Comparison of ENCODE assay signal across 1 cellular context in the genomic region with DNA sequence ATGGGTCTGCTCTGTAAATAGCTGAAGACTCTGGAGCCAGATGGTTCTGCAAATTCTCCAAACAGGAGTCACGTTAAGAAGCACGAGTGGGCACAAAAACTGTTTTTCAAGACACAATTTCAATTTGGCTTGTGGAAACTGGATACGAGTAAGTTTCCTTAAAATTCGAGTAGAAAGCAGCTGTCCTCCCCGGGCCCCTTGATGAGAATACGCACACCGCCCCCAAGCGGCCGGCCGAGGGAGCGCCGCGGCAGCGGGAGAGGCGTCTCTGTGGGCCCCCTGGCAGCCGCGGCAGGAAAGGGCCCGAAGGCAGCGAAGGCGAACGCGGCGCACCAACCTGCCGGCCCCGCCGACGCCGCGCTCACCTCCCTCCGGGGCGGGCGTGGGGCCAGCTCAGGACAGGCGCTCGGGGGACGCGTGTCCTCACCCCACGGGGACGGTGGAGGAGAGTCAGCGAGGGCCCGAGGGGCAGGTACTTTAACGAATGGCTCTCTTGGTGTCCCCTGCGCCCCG.
A peak's percentile ranks its signal among the peaks of the same experiment; 100 is the strongest.
TF ChIP-seq lines count a peak whose summit lies in the region.

No MANE protein-coding gene starts in this region.

TF ChIP-seq in HepG2, 621 proteins besides CTCF, POLR2A, EP300 and RAD21 (continued from another document and continues in another):
- TF ChIP-seq, protein P1, sequence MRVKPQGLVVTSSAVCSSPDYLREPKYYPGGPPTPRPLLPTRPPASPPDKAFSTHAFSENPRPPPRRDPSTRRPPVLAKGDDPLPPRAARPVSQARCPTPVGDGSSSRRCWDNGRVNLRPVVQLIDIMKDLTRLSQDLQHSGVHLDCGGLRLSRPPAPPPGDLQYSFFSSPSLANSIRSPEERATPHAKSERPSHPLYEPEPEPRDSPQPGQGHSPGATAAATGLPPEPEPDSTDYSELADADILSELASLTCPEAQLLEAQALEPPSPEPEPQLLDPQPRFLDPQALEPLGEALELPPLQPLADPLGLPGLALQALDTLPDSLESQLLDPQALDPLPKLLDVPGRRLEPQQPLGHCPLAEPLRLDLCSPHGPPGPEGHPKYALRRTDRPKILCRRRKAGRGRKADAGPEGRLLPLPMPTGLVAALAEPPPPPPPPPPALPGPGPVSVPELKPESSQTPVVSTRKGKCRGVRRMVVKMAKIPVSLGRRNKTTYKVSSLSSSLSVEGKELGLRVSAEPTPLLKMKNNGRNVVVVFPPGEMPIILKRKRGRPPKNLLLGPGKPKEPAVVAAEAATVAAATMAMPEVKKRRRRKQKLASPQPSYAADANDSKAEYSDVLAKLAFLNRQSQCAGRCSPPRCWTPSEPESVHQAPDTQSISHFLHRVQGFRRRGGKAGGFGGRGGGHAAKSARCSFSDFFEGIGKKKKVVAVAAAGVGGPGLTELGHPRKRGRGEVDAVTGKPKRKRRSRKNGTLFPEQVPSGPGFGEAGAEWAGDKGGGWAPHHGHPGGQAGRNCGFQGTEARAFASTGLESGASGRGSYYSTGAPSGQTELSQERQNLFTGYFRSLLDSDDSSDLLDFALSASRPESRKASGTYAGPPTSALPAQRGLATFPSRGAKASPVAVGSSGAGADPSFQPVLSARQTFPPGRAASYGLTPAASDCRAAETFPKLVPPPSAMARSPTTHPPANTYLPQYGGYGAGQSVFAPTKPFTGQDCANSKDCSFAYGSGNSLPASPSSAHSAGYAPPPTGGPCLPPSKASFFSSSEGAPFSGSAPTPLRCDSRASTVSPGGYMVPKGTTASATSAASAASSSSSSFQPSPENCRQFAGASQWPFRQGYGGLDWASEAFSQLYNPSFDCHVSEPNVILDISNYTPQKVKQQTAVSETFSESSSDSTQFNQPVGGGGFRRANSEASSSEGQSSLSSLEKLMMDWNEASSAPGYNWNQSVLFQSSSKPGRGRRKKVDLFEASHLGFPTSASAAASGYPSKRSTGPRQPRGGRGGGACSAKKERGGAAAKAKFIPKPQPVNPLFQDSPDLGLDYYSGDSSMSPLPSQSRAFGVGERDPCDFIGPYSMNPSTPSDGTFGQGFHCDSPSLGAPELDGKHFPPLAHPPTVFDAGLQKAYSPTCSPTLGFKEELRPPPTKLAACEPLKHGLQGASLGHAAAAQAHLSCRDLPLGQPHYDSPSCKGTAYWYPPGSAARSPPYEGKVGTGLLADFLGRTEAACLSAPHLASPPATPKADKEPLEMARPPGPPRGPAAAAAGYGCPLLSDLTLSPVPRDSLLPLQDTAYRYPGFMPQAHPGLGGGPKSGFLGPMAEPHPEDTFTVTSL (CRISPR knock-in tag; IDR thresholded peaks at IDR 0.05; ENCODE audit: borderline replicate concordance), result 0 out of 2 replicates have a peak, but pooled peaks have one; percentile 20
- TF ChIP-seq, protein P2, sequence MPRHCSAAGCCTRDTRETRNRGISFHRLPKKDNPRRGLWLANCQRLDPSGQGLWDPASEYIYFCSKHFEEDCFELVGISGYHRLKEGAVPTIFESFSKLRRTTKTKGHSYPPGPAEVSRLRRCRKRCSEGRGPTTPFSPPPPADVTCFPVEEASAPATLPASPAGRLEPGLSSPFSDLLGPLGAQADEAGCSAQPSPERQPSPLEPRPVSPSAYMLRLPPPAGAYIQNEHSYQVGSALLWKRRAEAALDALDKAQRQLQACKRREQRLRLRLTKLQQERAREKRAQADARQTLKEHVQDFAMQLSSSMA (CRISPR knock-in tag; IDR thresholded peaks at IDR 0.05), result no peak
- no peak for TF ChIP-seq TEAD3 (CRISPR knock-in tag; optimal IDR thresholded peaks at IDR 0.05; ENCODE audit: borderline replicate concordance)
- TF ChIP-seq, protein P3, sequence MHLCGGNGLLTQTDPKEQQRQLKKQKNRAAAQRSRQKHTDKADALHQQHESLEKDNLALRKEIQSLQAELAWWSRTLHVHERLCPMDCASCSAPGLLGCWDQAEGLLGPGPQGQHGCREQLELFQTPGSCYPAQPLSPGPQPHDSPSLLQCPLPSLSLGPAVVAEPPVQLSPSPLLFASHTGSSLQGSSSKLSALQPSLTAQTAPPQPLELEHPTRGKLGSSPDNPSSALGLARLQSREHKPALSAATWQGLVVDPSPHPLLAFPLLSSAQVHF (CRISPR knock-in tag; IDR thresholded peaks at IDR 0.05), result 0 out of 2 replicates have a peak, but pooled peaks have one; percentile 33
- TF ChIP-seq, protein P4, sequence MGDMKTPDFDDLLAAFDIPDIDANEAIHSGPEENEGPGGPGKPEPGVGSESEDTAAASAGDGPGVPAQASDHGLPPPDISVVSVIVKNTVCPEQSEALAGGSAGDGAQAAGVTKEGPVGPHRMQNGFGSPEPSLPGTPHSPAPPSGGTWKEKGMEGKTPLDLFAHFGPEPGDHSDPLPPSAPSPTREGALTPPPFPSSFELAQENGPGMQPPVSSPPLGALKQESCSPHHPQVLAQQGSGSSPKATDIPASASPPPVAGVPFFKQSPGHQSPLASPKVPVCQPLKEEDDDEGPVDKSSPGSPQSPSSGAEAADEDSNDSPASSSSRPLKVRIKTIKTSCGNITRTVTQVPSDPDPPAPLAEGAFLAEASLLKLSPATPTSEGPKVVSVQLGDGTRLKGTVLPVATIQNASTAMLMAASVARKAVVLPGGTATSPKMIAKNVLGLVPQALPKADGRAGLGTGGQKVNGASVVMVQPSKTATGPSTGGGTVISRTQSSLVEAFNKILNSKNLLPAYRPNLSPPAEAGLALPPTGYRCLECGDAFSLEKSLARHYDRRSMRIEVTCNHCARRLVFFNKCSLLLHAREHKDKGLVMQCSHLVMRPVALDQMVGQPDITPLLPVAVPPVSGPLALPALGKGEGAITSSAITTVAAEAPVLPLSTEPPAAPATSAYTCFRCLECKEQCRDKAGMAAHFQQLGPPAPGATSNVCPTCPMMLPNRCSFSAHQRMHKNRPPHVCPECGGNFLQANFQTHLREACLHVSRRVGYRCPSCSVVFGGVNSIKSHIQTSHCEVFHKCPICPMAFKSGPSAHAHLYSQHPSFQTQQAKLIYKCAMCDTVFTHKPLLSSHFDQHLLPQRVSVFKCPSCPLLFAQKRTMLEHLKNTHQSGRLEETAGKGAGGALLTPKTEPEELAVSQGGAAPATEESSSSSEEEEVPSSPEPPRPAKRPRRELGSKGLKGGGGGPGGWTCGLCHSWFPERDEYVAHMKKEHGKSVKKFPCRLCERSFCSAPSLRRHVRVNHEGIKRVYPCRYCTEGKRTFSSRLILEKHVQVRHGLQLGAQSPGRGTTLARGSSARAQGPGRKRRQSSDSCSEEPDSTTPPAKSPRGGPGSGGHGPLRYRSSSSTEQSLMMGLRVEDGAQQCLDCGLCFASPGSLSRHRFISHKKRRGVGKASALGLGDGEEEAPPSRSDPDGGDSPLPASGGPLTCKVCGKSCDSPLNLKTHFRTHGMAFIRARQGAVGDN (CRISPR knock-in tag; IDR thresholded peaks at IDR 0.05), result peak; percentile 68
- TF ChIP-seq FOSL2 (CRISPR knock-in tag; IDR thresholded peaks at IDR 0.05), result no peak
- TF ChIP-seq POLR2AphosphoS2 (IDR thresholded peaks at IDR 0.05; ENCODE audit: low read depth, low read length), result no peak
- no peak for TF ChIP-seq CEBPB (IDR thresholded peaks at IDR 0.05; ENCODE audit: borderline replicate concordance, low read depth, low read length)
- no peak for TF ChIP-seq NFE2L2 (IDR thresholded peaks at IDR 0.05; ENCODE audit: low read length)
- no peak; the same call in 1 of the 2 replicates for TF ChIP-seq ATF7-NPFF (CRISPR knock-in tag; IDR thresholded peaks at IDR 0.05; ENCODE audit: low read depth)
- no peak for TF ChIP-seq RORA (CRISPR knock-in tag; IDR thresholded peaks at IDR 0.05)
- no peak for TF ChIP-seq PPARG (CRISPR knock-in tag; conservative IDR thresholded peaks at IDR 0.05)
- no peak for TF ChIP-seq ZNF441 (CRISPR knock-in tag; IDR thresholded peaks at IDR 0.05; ENCODE audit: borderline replicate concordance)
- TF ChIP-seq ZNF777 (CRISPR knock-in tag; IDR thresholded peaks at IDR 0.05), result peak; percentile 97
- TF ChIP-seq RNF2 (conservative IDR thresholded peaks at IDR 0.05; ENCODE audit: low read depth), result peak; percentile 53; the same call in 1 of the 2 replicates
- TF ChIP-seq ZC3H13 (CRISPR knock-in tag; IDR thresholded peaks at IDR 0.05), result peak; percentile 25; the same call in 1 of the 2 replicates
- TF ChIP-seq, protein P5, sequence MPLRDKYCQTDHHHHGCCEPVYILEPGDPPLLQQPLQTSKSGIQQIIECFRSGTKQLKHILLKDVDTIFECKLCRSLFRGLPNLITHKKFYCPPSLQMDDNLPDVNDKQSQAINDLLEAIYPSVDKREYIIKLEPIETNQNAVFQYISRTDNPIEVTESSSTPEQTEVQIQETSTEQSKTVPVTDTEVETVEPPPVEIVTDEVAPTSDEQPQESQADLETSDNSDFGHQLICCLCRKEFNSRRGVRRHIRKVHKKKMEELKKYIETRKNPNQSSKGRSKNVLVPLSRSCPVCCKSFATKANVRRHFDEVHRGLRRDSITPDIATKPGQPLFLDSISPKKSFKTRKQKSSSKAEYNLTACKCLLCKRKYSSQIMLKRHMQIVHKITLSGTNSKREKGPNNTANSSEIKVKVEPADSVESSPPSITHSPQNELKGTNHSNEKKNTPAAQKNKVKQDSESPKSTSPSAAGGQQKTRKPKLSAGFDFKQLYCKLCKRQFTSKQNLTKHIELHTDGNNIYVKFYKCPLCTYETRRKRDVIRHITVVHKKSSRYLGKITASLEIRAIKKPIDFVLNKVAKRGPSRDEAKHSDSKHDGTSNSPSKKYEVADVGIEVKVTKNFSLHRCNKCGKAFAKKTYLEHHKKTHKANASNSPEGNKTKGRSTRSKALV (CRISPR knock-in tag; IDR thresholded peaks at IDR 0.05), result peak; percentile 77
- TF ChIP-seq, protein P6, sequence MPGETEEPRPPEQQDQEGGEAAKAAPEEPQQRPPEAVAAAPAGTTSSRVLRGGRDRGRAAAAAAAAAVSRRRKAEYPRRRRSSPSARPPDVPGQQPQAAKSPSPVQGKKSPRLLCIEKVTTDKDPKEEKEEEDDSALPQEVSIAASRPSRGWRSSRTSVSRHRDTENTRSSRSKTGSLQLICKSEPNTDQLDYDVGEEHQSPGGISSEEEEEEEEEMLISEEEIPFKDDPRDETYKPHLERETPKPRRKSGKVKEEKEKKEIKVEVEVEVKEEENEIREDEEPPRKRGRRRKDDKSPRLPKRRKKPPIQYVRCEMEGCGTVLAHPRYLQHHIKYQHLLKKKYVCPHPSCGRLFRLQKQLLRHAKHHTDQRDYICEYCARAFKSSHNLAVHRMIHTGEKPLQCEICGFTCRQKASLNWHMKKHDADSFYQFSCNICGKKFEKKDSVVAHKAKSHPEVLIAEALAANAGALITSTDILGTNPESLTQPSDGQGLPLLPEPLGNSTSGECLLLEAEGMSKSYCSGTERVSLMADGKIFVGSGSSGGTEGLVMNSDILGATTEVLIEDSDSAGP (CRISPR knock-in tag; IDR thresholded peaks at IDR 0.05; ENCODE audit: borderline replicate concordance), result peak; percentile 19; the same call in 1 of the 2 replicates
- TF ChIP-seq, protein P7, sequence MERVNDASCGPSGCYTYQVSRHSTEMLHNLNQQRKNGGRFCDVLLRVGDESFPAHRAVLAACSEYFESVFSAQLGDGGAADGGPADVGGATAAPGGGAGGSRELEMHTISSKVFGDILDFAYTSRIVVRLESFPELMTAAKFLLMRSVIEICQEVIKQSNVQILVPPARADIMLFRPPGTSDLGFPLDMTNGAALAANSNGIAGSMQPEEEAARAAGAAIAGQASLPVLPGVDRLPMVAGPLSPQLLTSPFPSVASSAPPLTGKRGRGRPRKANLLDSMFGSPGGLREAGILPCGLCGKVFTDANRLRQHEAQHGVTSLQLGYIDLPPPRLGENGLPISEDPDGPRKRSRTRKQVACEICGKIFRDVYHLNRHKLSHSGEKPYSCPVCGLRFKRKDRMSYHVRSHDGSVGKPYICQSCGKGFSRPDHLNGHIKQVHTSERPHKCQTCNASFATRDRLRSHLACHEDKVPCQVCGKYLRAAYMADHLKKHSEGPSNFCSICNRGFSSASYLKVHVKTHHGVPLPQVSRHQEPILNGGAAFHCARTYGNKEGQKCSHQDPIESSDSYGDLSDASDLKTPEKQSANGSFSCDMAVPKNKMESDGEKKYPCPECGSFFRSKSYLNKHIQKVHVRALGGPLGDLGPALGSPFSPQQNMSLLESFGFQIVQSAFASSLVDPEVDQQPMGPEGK (CRISPR knock-in tag; IDR thresholded peaks at IDR 0.05), result peak; percentile 37; the same call in 1 of the 2 replicates
- 0 out of 2 replicates have a peak, but pooled peaks have one; percentile 27 for TF ChIP-seq ZFY (CRISPR knock-in tag; IDR thresholded peaks at IDR 0.05)
- TF ChIP-seq, protein P8, sequence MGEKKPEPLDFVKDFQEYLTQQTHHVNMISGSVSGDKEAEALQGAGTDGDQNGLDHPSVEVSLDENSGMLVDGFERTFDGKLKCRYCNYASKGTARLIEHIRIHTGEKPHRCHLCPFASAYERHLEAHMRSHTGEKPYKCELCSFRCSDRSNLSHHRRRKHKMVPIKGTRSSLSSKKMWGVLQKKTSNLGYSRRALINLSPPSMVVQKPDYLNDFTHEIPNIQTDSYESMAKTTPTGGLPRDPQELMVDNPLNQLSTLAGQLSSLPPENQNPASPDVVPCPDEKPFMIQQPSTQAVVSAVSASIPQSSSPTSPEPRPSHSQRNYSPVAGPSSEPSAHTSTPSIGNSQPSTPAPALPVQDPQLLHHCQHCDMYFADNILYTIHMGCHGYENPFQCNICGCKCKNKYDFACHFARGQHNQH (CRISPR knock-in tag; IDR thresholded peaks at IDR 0.05), result peak; percentile 2; the same call in 1 of the 2 replicates
- no peak for TF ChIP-seq ZSCAN21 (CRISPR knock-in tag; IDR thresholded peaks at IDR 0.05; ENCODE audit: borderline replicate concordance)
- TF ChIP-seq ZNF138 (CRISPR knock-in tag; IDR thresholded peaks at IDR 0.05; ENCODE audit: low read depth), result no peak
- TF ChIP-seq ZNF850 (CRISPR knock-in tag; conservative IDR thresholded peaks at IDR 0.05), result no peak
- TF ChIP-seq ADNP (CRISPR knock-in tag; IDR thresholded peaks at IDR 0.05), result 0 out of 2 replicates have a peak, but pooled peaks have one; percentile 10
- no peak for TF ChIP-seq ZNF674 (CRISPR knock-in tag; IDR thresholded peaks at IDR 0.05; ENCODE audit: low read depth)
- TF ChIP-seq, protein P9, sequence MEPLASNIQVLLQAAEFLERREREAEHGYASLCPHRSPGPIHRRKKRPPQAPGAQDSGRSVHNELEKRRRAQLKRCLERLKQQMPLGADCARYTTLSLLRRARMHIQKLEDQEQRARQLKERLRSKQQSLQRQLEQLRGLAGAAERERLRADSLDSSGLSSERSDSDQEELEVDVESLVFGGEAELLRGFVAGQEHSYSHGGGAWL (CRISPR knock-in tag; IDR thresholded peaks at IDR 0.05), result no peak
- TF ChIP-seq, protein P10, sequence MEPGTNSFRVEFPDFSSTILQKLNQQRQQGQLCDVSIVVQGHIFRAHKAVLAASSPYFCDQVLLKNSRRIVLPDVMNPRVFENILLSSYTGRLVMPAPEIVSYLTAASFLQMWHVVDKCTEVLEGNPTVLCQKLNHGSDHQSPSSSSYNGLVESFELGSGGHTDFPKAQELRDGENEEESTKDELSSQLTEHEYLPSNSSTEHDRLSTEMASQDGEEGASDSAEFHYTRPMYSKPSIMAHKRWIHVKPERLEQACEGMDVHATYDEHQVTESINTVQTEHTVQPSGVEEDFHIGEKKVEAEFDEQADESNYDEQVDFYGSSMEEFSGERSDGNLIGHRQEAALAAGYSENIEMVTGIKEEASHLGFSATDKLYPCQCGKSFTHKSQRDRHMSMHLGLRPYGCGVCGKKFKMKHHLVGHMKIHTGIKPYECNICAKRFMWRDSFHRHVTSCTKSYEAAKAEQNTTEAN (CRISPR knock-in tag; conservative IDR thresholded peaks at IDR 0.05), result no peak
